Comparison of ENCODE assay signal across 15 cellular contexts in genomic region chr2:15750822-15751221, GRCh38.
DNase-seq lines count a peak whose midpoint lies in the region; ATAC-seq and TF ChIP-seq lines count a peak whose summit lies in the region.
"Had no signal": no experiment of that assay in that cellular context is flagged by ENCODE, and none has a peak within 500 bp of the region (broad histone marks: within the 10 kb centered on the region; RNA-seq: fewer than 3 reads in every experiment).

No MANE protein-coding gene starts in this region.

- TF ChIP-seq POLR2A in thyroid gland (IDR thresholded peaks at IDR 0.05), result no peak

- peak overlapping the region; percentile 91 for H3K27ac ChIP-seq in cardiac muscle cell
- peak overlapping the region; percentile 46 for H3K27ac ChIP-seq in stomach smooth muscle (ENCODE audit: low read length)
- H3K27ac ChIP-seq in thyroid gland, result no peak overlapping the region
- H3K27ac ChIP-seq in caudate nucleus (ENCODE audit: low read depth, low read length), result no peak overlapping the region
- H3K27ac ChIP-seq: 22Rv1, BLaER1, HL-60 had no signal

- H3K27me3 Mint-ChIP-seq in mesothelial cell of epicardium (ENCODE audit: low read depth), result no peaks in the 10 kb centered on the region

- H3K9me3 Mint-ChIP-seq in mesothelial cell of epicardium, result peaks cover 4% of the 10 kb centered on the region
- H3K9me3 Mint-ChIP-seq: CD8-positive, alpha-beta memory T cell had no signal

- H3K4me3 ChIP-seq in cardiac muscle cell, result no peak overlapping the region
- no peak overlapping the region for H3K4me3 ChIP-seq in stomach smooth muscle (ENCODE audit: low read length in 2 of 2)
- no peak overlapping the region for H3K4me3 ChIP-seq in thyroid gland (replicated peaks in 1 of 3)
- H3K4me3 ChIP-seq: BLaER1 had no signal

- H3K36me3 Mint-ChIP-seq in mesothelial cell of epicardium, result peaks cover 3% of the 10 kb centered on the region
- H3K36me3 Mint-ChIP-seq: CD8-positive, alpha-beta memory T cell had no signal

- DNase-seq in cardiac muscle cell (ENCODE audit: low read depth in 1 of 2, low spot score in 1 of 2) (no peak), left ventricle myocardium superior (no peak), ecto neural progenitor cell (ENCODE audit: low spot score) (peak; percentile 23), mesothelial cell of epicardium (ENCODE audit: low spot score in 2 of 2, unreplicated experiment in 2 of 2) (no peak), thyroid gland (no peak), AG08395 (ENCODE audit: low spot score) (no peak), caudate nucleus (lab: John Stamatoyannopoulos, UW) (no peak)
- DNase-seq: AML-193; CD8-positive, alpha-beta memory T cell; DMS53; GF-D8 had no signal

- peak overlapping the region; percentile 100 for H3K27ac Mint-ChIP-seq in mesothelial cell of epicardium
- H3K27ac Mint-ChIP-seq: CD8-positive, alpha-beta memory T cell had no signal

- H3K4me1 Mint-ChIP-seq in mesothelial cell of epicardium, result peaks cover 62% of the 10 kb centered on the region
- H3K4me1 Mint-ChIP-seq: CD8-positive, alpha-beta memory T cell had no signal

- H3K27me3 ChIP-seq in cardiac muscle cell (no peaks in the 10 kb centered on the region), stomach smooth muscle (ENCODE audit: control insufficient read depth in 1 of 2, insufficient read depth in 2 of 2, low read length in 2 of 2) (no peaks in the 10 kb centered on the region), thyroid gland (no peaks in the 10 kb centered on the region)
- H3K27me3 ChIP-seq: BLaER1 had no signal

- H3K9me3 ChIP-seq in cardiac muscle cell (ENCODE audit: low read depth), result no peaks in the 10 kb centered on the region
- no peaks in the 10 kb centered on the region for H3K9me3 ChIP-seq in stomach smooth muscle (ENCODE audit: control insufficient read depth in 2 of 2, low read length in 2 of 2)
- H3K9me3 ChIP-seq in thyroid gland, result no peaks in the 10 kb centered on the region
- H3K9me3 ChIP-seq: BLaER1 had no signal

- intact Hi-C loops in left ventricle myocardium superior (cut with micrococcal nuclease), result no loop called here
- intact Hi-C loops in thyroid gland (cut with DNase I), result no loop called here

- WGBS in thyroid gland, 2 donors, result 82 to 87% methylated on average over 3 of the region's 3 CpGs

- peaks cover 30% of the 10 kb centered on the region for H3K4me1 ChIP-seq in cardiac muscle cell (ENCODE audit: low read depth)
- H3K4me1 ChIP-seq in stomach smooth muscle (ENCODE audit: control insufficient read depth, insufficient read depth, low read length), result peaks cover 33% of the 10 kb centered on the region
- H3K4me1 ChIP-seq in thyroid gland, result peaks cover 10 to 34% of the 10 kb centered on the region in 2 donors
- H3K4me1 ChIP-seq: BLaER1 had no signal

- H3K4me3 Mint-ChIP-seq in mesothelial cell of epicardium, result no peak overlapping the region
- H3K4me3 Mint-ChIP-seq: CD8-positive, alpha-beta memory T cell had no signal

- no peak overlapping the region for H3K9ac ChIP-seq in stomach smooth muscle (ENCODE audit: low read length in 2 of 2)
- H3K9ac ChIP-seq: BLaER1 had no signal

- no peaks in the 10 kb centered on the region for H3K36me3 ChIP-seq in cardiac muscle cell
- no peaks in the 10 kb centered on the region for H3K36me3 ChIP-seq in stomach smooth muscle (ENCODE audit: control insufficient read depth in 2 of 2, insufficient read depth in 2 of 2, low read length in 2 of 2)
- no peaks in the 10 kb centered on the region for H3K36me3 ChIP-seq in thyroid gland
- H3K36me3 ChIP-seq: BLaER1 had no signal

- no peak for TF ChIP-seq CTCF in cardiac muscle cell (IDR thresholded peaks at IDR 0.05; ENCODE audit: low read depth, low read length)
- TF ChIP-seq CTCF in mesothelial cell of epicardium (IDR thresholded peaks at IDR 0.05; ENCODE audit: unreplicated experiment), result no peak
- no peak for TF ChIP-seq CTCF in thyroid gland (IDR thresholded peaks at IDR 0.05)

- no peak for ATAC-seq in left ventricle myocardium superior

Comparison
In these comparisons a context has a peak if more than half of its experiments do, and no peak if none do; other contexts are left out.
1. H3K27ac ChIP-seq: peak in cardiac muscle cell (single experiment) and stomach smooth muscle (single experiment); none in thyroid gland (0 of 3) and caudate nucleus (single experiment).